Comparison of ENCODE assay signal across 8 cellular contexts in genomic region chr4:182224192-182224850, GRCh38.
"Had no signal": no experiment of that assay in that cellular context is flagged by ENCODE, and none has a peak within 500 bp of the region (broad histone marks: within the 10 kb centered on the region; RNA-seq: fewer than 3 reads in every experiment).

No MANE protein-coding gene starts in this region.

- H3K4me3 ChIP-seq: GM23338, HAP-1, K562 had no signal

- ATAC-seq: GM23338, K562 had no signal

- H3K36me3 ChIP-seq: HAP-1 had no signal

- H2AFZ ChIP-seq: GM23338 had no signal

- H3K4me2 ChIP-seq: GM23338 had no signal

- DNase-seq: IMR-90, KG1 had no signal

- H3K9me3 ChIP-seq: HAP-1 had no signal

- FAIRE-seq: H1, H54, K562 had no signal

- H3K27ac ChIP-seq: HL-60 had no signal
